ENCODE assay signal across 11 cellular contexts in the genomic region with DNA sequence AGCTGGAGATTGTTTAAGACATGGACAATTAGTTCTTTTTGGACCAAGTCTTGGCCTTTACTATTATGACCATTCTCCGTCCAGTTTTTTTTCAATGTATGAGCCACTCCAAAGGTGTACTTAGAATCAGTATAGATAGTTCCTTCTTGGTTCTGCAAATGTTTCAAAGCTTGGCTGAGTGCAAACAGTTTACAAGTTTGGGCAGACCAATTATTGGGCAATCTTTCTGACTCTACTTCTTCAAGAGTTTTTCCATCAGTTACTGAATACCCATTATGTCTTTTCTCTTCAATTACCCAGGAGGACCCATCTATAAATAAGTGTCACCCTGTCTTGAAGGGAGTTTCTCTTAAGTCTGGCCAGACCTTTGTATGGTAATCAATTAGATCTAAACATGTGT. TPM values are rescaled to one million over a fixed set of nuclear protein-coding genes. Genes with fewer than 3 reads are reported as not detected.
"Had no signal": no experiment of that assay in that cellular context is flagged by ENCODE, and none has a peak within 500 bp of the region (broad histone marks: within the 10 kb centered on the region; RNA-seq: fewer than 3 reads in every experiment).

No MANE protein-coding gene starts in this region.

- H3K36me3 ChIP-seq: HAP-1 had no signal

- H3K27ac Mint-ChIP-seq: HFFc6, IgD-negative memory B cell had no signal

- H3K27me3 Mint-ChIP-seq: IgD-negative memory B cell had no signal

- H3K9me3 Mint-ChIP-seq: HFFc6 had no signal

- H3K27ac ChIP-seq: GM23248, HL-60 had no signal

- H3K9ac ChIP-seq: GM23248 had no signal

- DNase-seq: GM23248, GOT3, H7, HFFc6 had no signal

- ATAC-seq: HCT116, HepG2 had no signal

- H2AFZ ChIP-seq: GM23248 had no signal

- H3K9me3 ChIP-seq: HAP-1 had no signal

- H3K4me3 Mint-ChIP-seq: HFFc6, IgD-negative memory B cell had no signal

- H3K4me3 ChIP-seq: GM23248, HAP-1 had no signal

RNA-seq across cellular contexts. Expression of a gene that starts 33.8 kb away (rescaled TPM):
- total RNA-seq: GM23248, H4, H7, HepG2, HFFc6, HT1080 had no signal
- polyA plus RNA-seq: HepG2, IgD-negative memory B cell had no signal
